In genomic region chr16:74633686-74634085, GRCh38 we compare ENCODE assay signal across 17 cellular contexts.
"Had no signal": no experiment of that assay in that cellular context is flagged by ENCODE, and none has a peak within 500 bp of the region (broad histone marks: within the 10 kb centered on the region; RNA-seq: fewer than 3 reads in every experiment).

No MANE protein-coding gene starts in this region.

- H3K27me3 ChIP-seq: gastrocnemius medialis, heart right ventricle, ovary, right atrium auricular region, sigmoid colon, uterus had no signal

- H3K4me3 ChIP-seq: gastrocnemius medialis, heart right ventricle, ovary, right atrium auricular region, sigmoid colon, skin epidermis, uterus had no signal

- H3K27me3 Mint-ChIP-seq: dendritic cell treated with granulocyte-macrophage colony-stimulating factor and Interleukin-4, amounts not matched to agents 40 ng/mL and 50 ng/mL, for 4 days; effector memory CD8-positive, alpha-beta T cell; type B pancreatic cell had no signal

- H3K36me3 ChIP-seq: ovary, uterus had no signal

- H3K27ac ChIP-seq: gastrocnemius medialis, heart right ventricle, ovary, right atrium auricular region, sigmoid colon, skin epidermis, uterus had no signal

- ATAC-seq: effector memory CD8-positive, alpha-beta T cell; gastrocnemius medialis; heart right ventricle; natural killer cell had no signal

- DNase-seq: effector memory CD8-positive, alpha-beta T cell; gastrocnemius medialis; heart right ventricle; hypothalamus; kidney glomerular epithelial cell; mammary epithelial cell; natural killer cell; ovary; sigmoid colon; stimulated activated CD4-positive, alpha-beta T cell treated with anti-CD3 and anti-CD28 coated beads, Interleukin-2, amount 100 ng/mL, for 24 hours; stimulated activated naive CD4-positive, alpha-beta T cell; uterus had no signal

- H3K4me1 ChIP-seq: gastrocnemius medialis, heart right ventricle, right atrium auricular region, sigmoid colon, uterus had no signal

- H3K27ac Mint-ChIP-seq: dendritic cell treated with granulocyte-macrophage colony-stimulating factor and Interleukin-4, amounts not matched to agents 40 ng/mL and 50 ng/mL, for 4 days; effector memory CD8-positive, alpha-beta T cell; natural killer cell; type B pancreatic cell had no signal

- H3K9me3 Mint-ChIP-seq: dendritic cell treated with granulocyte-macrophage colony-stimulating factor and Interleukin-4, amounts not matched to agents 40 ng/mL and 50 ng/mL, for 4 days; effector memory CD8-positive, alpha-beta T cell; natural killer cell; neural crest cell; type B pancreatic cell had no signal

- H3K4me1 Mint-ChIP-seq: natural killer cell, neural crest cell had no signal

- H3K9me3 ChIP-seq: gastrocnemius medialis, heart right ventricle, ovary, right atrium auricular region, sigmoid colon, uterus had no signal

- H3K4me3 Mint-ChIP-seq: dendritic cell treated with granulocyte-macrophage colony-stimulating factor and Interleukin-4, amounts not matched to agents 40 ng/mL and 50 ng/mL, for 4 days; effector memory CD8-positive, alpha-beta T cell; natural killer cell; neural crest cell; type B pancreatic cell had no signal
